8 cellular contexts compared by ENCODE assay signal in genomic region chr11:119361056-119361787, GRCh38. TPM values are rescaled to one million over a fixed set of nuclear protein-coding genes. Genes with fewer than 3 reads are reported as not detected.
DNase-seq lines count a peak whose midpoint lies in the region; ATAC-seq and TF ChIP-seq lines count a peak whose summit lies in the region.

No MANE protein-coding gene starts in this region.

- no peaks in the 10 kb centered on the region for H3K27me3 ChIP-seq in right cardiac atrium (ENCODE audit: control insufficient read depth, insufficient read depth)
- peaks cover 0 to 6% (median 0%) of the 10 kb centered on the region in 3 donors for H3K27me3 ChIP-seq in skeletal muscle tissue (ENCODE audit: control insufficient read depth in 3 of 3, insufficient read depth in 3 of 3, low read length in 3 of 3)

- WGBS in right cardiac atrium, result 36% methylated on average over 8 of the region's 8 CpGs

- H3K27me3 Mint-ChIP-seq in activated T-cell treated with anti-CD3 and anti-CD28 coated beads, Interleukin-2, amount 50 U/mL, for 4 hours (ENCODE audit: low read depth), result peaks cover 36% of the 10 kb centered on the region
- H3K27me3 Mint-ChIP-seq in naive thymus-derived CD8-positive, alpha-beta T cell, result peaks cover 15 to 43% (median 25%) of the 10 kb centered on the region in 5 donors

- no peak for TF ChIP-seq CTCF in GM10266 (IDR thresholded peaks at IDR 0.05; ENCODE audit: control insufficient read depth, insufficient read depth, low read depth, missing control alignments)

- ATAC-seq in activated T-cell treated with anti-CD3 and anti-CD28 coated beads, Interleukin-2, amount 50 U/mL, for 4 hours, result peak; percentile 79 to 84
- ATAC-seq in right cardiac atrium, result peak; percentile 73 to 78
- no peak for ATAC-seq in naive thymus-derived CD8-positive, alpha-beta T cell
- no peak for ATAC-seq in HG02588 (IDR thresholded peaks at IDR 0.05; ENCODE audit: unreplicated experiment)

- DNase-seq in GM10266 (ENCODE audit: extremely low spot score) (peak; percentile 62), NCI-H1092 treated with DMSO at 0.1 percent for 48 hours (lab: John Stamatoyannopoulos, UW) (peak; percentile 72), right cardiac atrium (peak in 2 of 3 donors; percentile 78), activated gamma-delta T cell (lab: John Stamatoyannopoulos, UW) (no peak)
- DNase-seq in activated T-cell treated with anti-CD3 and anti-CD28 coated beads, Interleukin-2, amount 50 U/mL, for 4 hours, result no peak
- DNase-seq in naive thymus-derived CD8-positive, alpha-beta T cell, result no peak

- H3K4me1 ChIP-seq in right cardiac atrium (ENCODE audit: control insufficient read depth, insufficient read depth, low read length) (no peaks in the 10 kb centered on the region), skeletal muscle tissue (ENCODE audit: control insufficient read depth in 3 of 3, insufficient read depth in 3 of 3, low read length in 3 of 3) (peaks cover 58 to 87% (median 71%) of the 10 kb centered on the region in 3 donors)

- intact Hi-C loops in right cardiac atrium (cut with DNase I), result no loop called here

- H3K4me3 ChIP-seq in right cardiac atrium (ENCODE audit: low read length) (no peak overlapping the region), skeletal muscle tissue (ENCODE audit: low read length in 3 of 3) (peak overlapping the region; percentile 45 to 83 (median 57))

- H3K27ac Mint-ChIP-seq in naive thymus-derived CD8-positive, alpha-beta T cell, result no peak overlapping the region

- no peaks in the 10 kb centered on the region for H3K36me3 Mint-ChIP-seq in activated T-cell treated with anti-CD3 and anti-CD28 coated beads, Interleukin-2, amount 50 U/mL, for 4 hours (ENCODE audit: insufficient read depth)
- no peaks in the 10 kb centered on the region for H3K36me3 Mint-ChIP-seq in naive thymus-derived CD8-positive, alpha-beta T cell

- no peak overlapping the region for H3K4me3 Mint-ChIP-seq in activated T-cell treated with anti-CD3 and anti-CD28 coated beads, Interleukin-2, amount 50 U/mL, for 4 hours
- H3K4me3 Mint-ChIP-seq in naive thymus-derived CD8-positive, alpha-beta T cell, result no peak overlapping the region

- H3K4me1 Mint-ChIP-seq in activated T-cell treated with anti-CD3 and anti-CD28 coated beads, Interleukin-2, amount 50 U/mL, for 4 hours (ENCODE audit: low read depth), result peaks cover 12% of the 10 kb centered on the region
- peaks cover 10 to 21% (median 18%) of the 10 kb centered on the region in 4 donors for H3K4me1 Mint-ChIP-seq in naive thymus-derived CD8-positive, alpha-beta T cell

- POLR2A ChIA-PET in naive thymus-derived CD8-positive, alpha-beta T cell (lab: Charles Lee), result no interaction called here

- H3K9me3 Mint-ChIP-seq in activated T-cell treated with anti-CD3 and anti-CD28 coated beads, Interleukin-2, amount 50 U/mL, for 4 hours, result no peaks in the 10 kb centered on the region
- H3K9me3 Mint-ChIP-seq in naive thymus-derived CD8-positive, alpha-beta T cell, result no peaks in the 10 kb centered on the region

- H3K27ac ChIP-seq in right cardiac atrium (ENCODE audit: low read length) (peak overlapping the region; percentile 92), skeletal muscle tissue (ENCODE audit: low read depth, low read length) (peak overlapping the region; percentile 100)

- H3K9me3 ChIP-seq in right cardiac atrium (ENCODE audit: control insufficient read depth, low read length) (no peaks in the 10 kb centered on the region), skeletal muscle tissue (ENCODE audit: control insufficient read depth in 3 of 3, low read length in 3 of 3) (no peaks in the 10 kb centered on the region)

- peak overlapping the region; percentile 79 to 98 (median 93) for H3K9ac ChIP-seq in skeletal muscle tissue (ENCODE audit: low read depth in 1 of 3, low read length in 3 of 3)

- H3K36me3 ChIP-seq in skeletal muscle tissue (ENCODE audit: control insufficient read depth in 3 of 3, insufficient read depth in 3 of 3, low read length in 3 of 3), result peaks cover 24 to 33% (median 29%) of the 10 kb centered on the region in 3 donors

RNA-seq across cellular contexts. Expression of gene MFRP, which starts 14.7 kb away (rescaled TPM):
- not detected for total RNA-seq in activated T-cell treated with anti-CD3 and anti-CD28 coated beads, Interleukin-2, amount 50 U/mL, for 4 hours
- total RNA-seq in right cardiac atrium (under 1 TPM in 1 of 4 donors, not detected in 3; 0.06 TPM), skeletal muscle tissue (not detected)
- polyA plus RNA-seq in right cardiac atrium, result 0.02 TPM
- not detected for total RNA-seq in naive thymus-derived CD8-positive, alpha-beta T cell
- not detected for polyA plus RNA-seq in naive thymus-derived CD8-positive, alpha-beta T cell

RNA-seq across cellular contexts. Expression of gene USP2, which starts 20.3 kb away (rescaled TPM):
- total RNA-seq in activated T-cell treated with anti-CD3 and anti-CD28 coated beads, Interleukin-2, amount 50 U/mL, for 4 hours, result under 1 TPM; 0.19 to 0.53 (median 0.37) TPM
- total RNA-seq in right cardiac atrium, result 10 to 100 TPM; 57.3 to 98.4 (median 95.7) TPM
- polyA plus RNA-seq in right cardiac atrium, result 57.1 TPM
- total RNA-seq in skeletal muscle tissue, result 8.9 TPM
- under 1 TPM; 0.16 to 0.23 TPM for total RNA-seq in naive thymus-derived CD8-positive, alpha-beta T cell
- polyA plus RNA-seq in naive thymus-derived CD8-positive, alpha-beta T cell, result under 1 TPM in 1 of 3 donors, not detected in 2; 0.13 TPM

RNA-seq across cellular contexts. Expression of gene C1QTNF5, which starts 20.5 kb away (rescaled TPM):
- not detected for total RNA-seq in activated T-cell treated with anti-CD3 and anti-CD28 coated beads, Interleukin-2, amount 50 U/mL, for 4 hours
- total RNA-seq in right cardiac atrium (10 to 100 TPM; 21.4 to 31.0 (median 24.1) TPM), skeletal muscle tissue (17.2 TPM)
- polyA plus RNA-seq in right cardiac atrium, result 27.1 TPM
- not detected for total RNA-seq in naive thymus-derived CD8-positive, alpha-beta T cell
- polyA plus RNA-seq in naive thymus-derived CD8-positive, alpha-beta T cell, result not detected

RNA-seq across cellular contexts. Expression of gene RNF26, which starts 26.9 kb away (rescaled TPM):
- 10 to 100 TPM; 18.6 to 20.7 (median 18.9) TPM for total RNA-seq in activated T-cell treated with anti-CD3 and anti-CD28 coated beads, Interleukin-2, amount 50 U/mL, for 4 hours
- 10 to 100 TPM; 12.7 to 19.6 (median 15.2) TPM for total RNA-seq in right cardiac atrium
- 9.7 TPM for polyA plus RNA-seq in right cardiac atrium
- total RNA-seq in skeletal muscle tissue, result 2.1 TPM
- total RNA-seq in naive thymus-derived CD8-positive, alpha-beta T cell, result 10 to 100 TPM; 19.8 to 21.1 TPM
- 10 to 100 TPM; 37.0 to 45.9 (median 39.6) TPM for polyA plus RNA-seq in naive thymus-derived CD8-positive, alpha-beta T cell

RNA-seq across cellular contexts. Expression of gene MCAM, which starts 44.3 kb away (rescaled TPM):
- total RNA-seq in activated T-cell treated with anti-CD3 and anti-CD28 coated beads, Interleukin-2, amount 50 U/mL, for 4 hours, result 1 to 10 TPM in 2 of 3 donors, under 1 TPM in 1; 0.96 to 3.2 (median 2.1) TPM
- total RNA-seq in right cardiac atrium (100 to 1,000 TPM in 2 of 4 donors, 10 to 100 TPM in 2; 95.1 to 127 (median 104) TPM), skeletal muscle tissue (120 TPM)
- polyA plus RNA-seq in right cardiac atrium, result 97.2 TPM
- under 1 TPM; 0.33 to 0.55 TPM for total RNA-seq in naive thymus-derived CD8-positive, alpha-beta T cell
- 1 to 10 TPM in 1 of 3 donors, under 1 TPM in 2; 0.35 to 1.2 (median 0.65) TPM for polyA plus RNA-seq in naive thymus-derived CD8-positive, alpha-beta T cell

Comparison
In these comparisons a context has a peak if more than half of its experiments do, and no peak if none do; other contexts are left out.
1. DNase-seq: peak in GM10266 (single experiment), NCI-H1092 treated with DMSO at 0.1 percent for 48 hours (single experiment) and right cardiac atrium (2 of 3); none in activated T-cell treated with anti-CD3 and anti-CD28 coated beads, Interleukin-2, amount 50 U/mL, for 4 hours (single experiment), naive thymus-derived CD8-positive, alpha-beta T cell (0 of 10) and activated gamma-delta T cell (single experiment).
2. ATAC-seq: peak in activated T-cell treated with anti-CD3 and anti-CD28 coated beads, Interleukin-2, amount 50 U/mL, for 4 hours (2 of 2) and right cardiac atrium (2 of 2); none in naive thymus-derived CD8-positive, alpha-beta T cell (0 of 2) and HG02588 (single experiment).
3. RNA of gene C1QTNF5, which starts 20.5 kb away (total RNA-seq): 21.4 to 31.0 TPM in right cardiac atrium and 17.2 TPM in skeletal muscle tissue (single experiment); not detected in activated T-cell treated with anti-CD3 and anti-CD28 coated beads, Interleukin-2, amount 50 U/mL, for 4 hours and not detected in naive thymus-derived CD8-positive, alpha-beta T cell; every median in the first group is over 10 times any median in the second.